In the genomic region with DNA sequence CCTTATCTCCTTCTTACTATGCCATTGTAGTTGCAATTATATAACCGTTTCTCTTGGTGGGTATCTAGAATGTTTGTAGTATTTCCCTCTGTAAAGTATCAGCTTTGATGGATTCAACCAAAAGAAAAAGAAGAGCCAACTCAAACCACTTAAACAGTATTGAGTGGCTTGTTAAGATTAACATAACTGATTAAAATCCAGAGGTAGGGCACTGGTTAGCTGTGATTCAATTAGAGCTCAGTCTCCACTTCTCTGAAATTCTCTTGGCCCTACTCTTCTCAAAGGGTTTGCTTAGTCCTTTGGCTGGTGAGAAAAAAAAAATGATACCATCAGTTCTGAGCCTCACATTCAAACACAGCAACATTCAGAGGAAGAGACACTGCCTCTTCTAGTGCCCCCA, we compare ENCODE assay signal across 33 cellular contexts. TPM values are rescaled to one million over a fixed set of nuclear protein-coding genes. Genes with fewer than 3 reads are reported as not detected.
"Had no signal": no experiment of that assay in that cellular context is flagged by ENCODE, and none has a peak within 500 bp of the region (broad histone marks: within the 10 kb centered on the region; RNA-seq: fewer than 3 reads in every experiment).

No MANE protein-coding gene starts in this region.

- H3K4me1 ChIP-seq: lower lobe of right lung, parathyroid adenoma, right atrium auricular region, right lobe of liver, stomach, testis, thyroid gland, upper lobe of left lung, vagina had no signal

- DNase-seq: islet precursor cell; kidney glomerular epithelial cell; left cardiac atrium; left ventricle myocardium superior; lower lobe of right lung; mesendoderm; naive B cell; natural killer cell; nephron progenitor cell; occipital lobe; right lobe of liver; stimulated activated CD4-positive, alpha-beta T cell treated with anti-CD3 and anti-CD28 coated beads, Interleukin-12 subunit alpha, Interleukin-12 subunit beta, amount 100 ng/mL, for 4 hours; stimulated activated CD4-positive, alpha-beta T cell treated with anti-CD3 and anti-CD28 coated beads, Interleukin-15, amount 100 ng/mL, for 24 hours; stimulated activated CD4-positive, alpha-beta T cell treated with anti-CD3 and anti-CD28 coated beads, Interleukin-2, amount 100 ng/mL, for 24 hours; stimulated activated CD4-positive, alpha-beta T cell treated with anti-CD3 and anti-CD28 coated beads, Interleukin-4, amount 100 ng/mL, for 1 hour; stimulated activated naive B cell treated with anti-CD40 and anti-IgM and Interleukin-4, amounts not matched to agents 10 μg/mL and 1 μg/mL and 100 μg/mL, for 72 hours; stimulated activated naive CD8-positive, alpha-beta T cell treated with anti-CD3 and anti-CD28 coated beads, Interleukin-15, Interleukin-2, amounts not matched to agents 100 U/mL and 50 U/mL, for 24 hours; stomach; testis; thyroid gland; transverse colon; upper lobe of left lung had no signal

- H3K4me2 ChIP-seq: hepatocyte, neural progenitor cell had no signal

- H3K9me3 ChIP-seq: lower lobe of right lung, neutrophil, right lobe of liver, testis, thyroid gland, upper lobe of left lung, vagina had no signal

- H3K27me3 Mint-ChIP-seq: naive B cell; progenitor cell of endocrine pancreas; stimulated activated naive B cell treated with anti-CD40 and anti-IgM and Interleukin-4, amounts not matched to agents 10 μg/mL and 1 μg/mL and 100 μg/mL, for 72 hours had no signal

- H3K4me3 Mint-ChIP-seq: mesothelial cell of epicardium; naive B cell; natural killer cell; nephron progenitor cell; neural progenitor cell; stimulated activated naive B cell treated with anti-CD40 and anti-IgM and Interleukin-4, amounts not matched to agents 10 μg/mL and 1 μg/mL and 100 μg/mL, for 72 hours had no signal

- H3K4me1 Mint-ChIP-seq: mesothelial cell of epicardium; naive B cell; natural killer cell; nephron progenitor cell; neural progenitor cell; stimulated activated naive B cell treated with anti-CD40 and anti-IgM and Interleukin-4, amounts not matched to agents 10 μg/mL and 1 μg/mL and 100 μg/mL, for 72 hours had no signal

- H3K27ac ChIP-seq: hepatocyte, lower lobe of right lung, neural progenitor cell, neutrophil, parathyroid adenoma, right atrium auricular region, right lobe of liver, stomach, testis, thyroid gland, transverse colon, vagina had no signal

- H3K9ac ChIP-seq: neural progenitor cell, parathyroid adenoma had no signal

- H3K4me3 ChIP-seq: hepatocyte, lower lobe of right lung, neural progenitor cell, right atrium auricular region, right lobe of liver, stomach, testis, thyroid gland, transverse colon, upper lobe of left lung, vagina had no signal

- H3K27me3 ChIP-seq: hepatocyte, neural progenitor cell, neutrophil, right atrium auricular region, right lobe of liver, stomach, testis, thyroid gland, transverse colon, upper lobe of left lung, vagina had no signal

- H2AFZ ChIP-seq: hepatocyte, neural progenitor cell, parathyroid adenoma had no signal

- H3K27ac Mint-ChIP-seq: mesothelial cell of epicardium; naive B cell; natural killer cell; nephron progenitor cell; neural progenitor cell; progenitor cell of endocrine pancreas; stimulated activated naive B cell treated with anti-CD40 and anti-IgM and Interleukin-4, amounts not matched to agents 10 μg/mL and 1 μg/mL and 100 μg/mL, for 72 hours had no signal

- H3K36me3 ChIP-seq: lower lobe of right lung, neural progenitor cell, neutrophil, right atrium auricular region, right lobe of liver, stomach, thyroid gland, transverse colon, upper lobe of left lung, vagina had no signal

- ATAC-seq: left cardiac atrium; left lobe of liver; left ventricle myocardium superior; lower lobe of right lung; natural killer cell; right lobe of liver; stimulated activated naive B cell treated with anti-CD40 and anti-IgM and Interleukin-4, amounts not matched to agents 10 μg/mL and 1 μg/mL and 100 μg/mL, for 72 hours; stimulated activated naive CD8-positive, alpha-beta T cell treated with anti-CD3 and anti-CD28 coated beads, Interleukin-15, Interleukin-2, amounts not matched to agents 100 U/mL and 50 U/mL, for 24 hours had no signal

- H3K79me2 ChIP-seq: hepatocyte, parathyroid adenoma had no signal

- H3K36me3 Mint-ChIP-seq: naive B cell; natural killer cell; neural progenitor cell; stimulated activated naive B cell treated with anti-CD40 and anti-IgM and Interleukin-4, amounts not matched to agents 10 μg/mL and 1 μg/mL and 100 μg/mL, for 72 hours had no signal

RNA-seq across cellular contexts. Expression of gene TYRP1, which starts 37.0 kb away (rescaled TPM):
- total RNA-seq: left lobe of liver, natural killer cell, osteocyte, progenitor cell of endocrine pancreas, right lobe of liver, skeletal muscle tissue, vagina had no signal

RNA-seq across cellular contexts. Expression of gene LURAP1L, which starts 44.6 kb away (rescaled TPM):
- total RNA-seq: natural killer cell had no signal
